ENCODE assay signal across 8 cellular contexts in genomic region chr11:47118958-47119688, GRCh38. TPM values are rescaled to one million over a fixed set of nuclear protein-coding genes. Genes with fewer than 3 reads are reported as not detected.
DNase-seq lines count a peak whose midpoint lies in the region; TF ChIP-seq lines count a peak whose summit lies in the region.
"Not testable (repeated sequence)": the region's sequence is repeated elsewhere in the genome, so short reads cannot be mapped to it uniquely, and the experiment has no call there.

No MANE protein-coding gene starts in this region.

- H3K23me2 ChIP-seq in H9 (ENCODE audit: insufficient read length, low read depth, low read length, poor library complexity, severe bottlenecking): not testable (repeated sequence)

- not testable (repeated sequence) for TF ChIP-seq CTCF in H9 (conservative IDR thresholded peaks at IDR 0.05); WERI-Rb-1 (IDR thresholded peaks at IDR 0.05; ENCODE audit: low read depth, low read length); dorsolateral prefrontal cortex (IDR thresholded peaks at IDR 0.05 in 54 of 56, conservative IDR thresholded peaks at IDR 0.05 in 2 of 56; ENCODE audit: low read depth in 1 of 56, partially characterized antibody in 56 of 56); liver (IDR thresholded peaks at IDR 0.05; ENCODE audit: low read depth, low read length, missing input control); transverse colon (IDR thresholded peaks at IDR 0.05)

- not testable (repeated sequence) for H3K36me3 ChIP-seq in WERI-Rb-1; liver (ENCODE audit: control insufficient read depth in 4 of 4, insufficient read depth in 3 of 4, low read depth in 1 of 4, low read length in 3 of 4); transverse colon

- H2AK5ac ChIP-seq in H9 (ENCODE audit: insufficient read length, low read length): not testable (repeated sequence)

- not testable (repeated sequence) for H3K18ac ChIP-seq in H9 (ENCODE audit: insufficient read length, low read depth, low read length)

- not testable (repeated sequence) for H3K4me1 ChIP-seq in H9 (ENCODE audit: insufficient read depth, low read length); transverse colon
- peaks cover 0 to 14% (median 3%) of the 10 kb centered on the region in 4 donors for H3K4me1 ChIP-seq in liver (ENCODE audit: control insufficient read depth in 4 of 4, insufficient read depth in 4 of 4, low read length in 3 of 4)

- peak; percentile 23 for TF ChIP-seq POLR2A in transverse colon (IDR thresholded peaks at IDR 0.05)

- not testable (repeated sequence) for H3K27ac ChIP-seq in H9 (ENCODE audit: insufficient read length, low read depth, low read length); WERI-Rb-1
- H3K27ac ChIP-seq in dorsolateral prefrontal cortex (peak overlapping the region in 2 of 59 donors; percentile 37 to 44), liver (ENCODE audit: low read depth in 1 of 2, low read length in 2 of 2) (peak overlapping the region; percentile 12 to 42), transverse colon (peak overlapping the region; percentile 70 to 81 (median 76))

- in situ Hi-C loops in transverse colon (cut with MboI; ENCODE audit: low pct_ligation_motif_present in 1 of 4, low pct_unique_long_range_greater_than_20kb in 1 of 4, low sequenced_read_pairs in 3 of 4): not testable (repeated sequence)

- not testable (repeated sequence) for H3K4me2 ChIP-seq in H9 (ENCODE audit: insufficient read depth, insufficient read length, low read length)

- H2BK5ac ChIP-seq in H9 (ENCODE audit: insufficient read length, low read length): not testable (repeated sequence)

- H4K20me1 ChIP-seq in H9 (ENCODE audit: control insufficient read depth, insufficient read depth, insufficient read length): not testable (repeated sequence)

- H3K56ac ChIP-seq in H9 (ENCODE audit: insufficient read length, low read depth, low read length): not testable (repeated sequence)

- not testable (repeated sequence) for H3K79me1 ChIP-seq in H9 (ENCODE audit: insufficient read depth, low read depth, low read length, poor library complexity, severe bottlenecking)

- not testable (repeated sequence) for H3K27me3 Mint-ChIP-seq in H9 (ENCODE audit: low read depth)

- not testable (repeated sequence) for H3K23ac ChIP-seq in H9 (ENCODE audit: insufficient read length, low read depth, low read length)

- WGBS in H9 (ENCODE audit: extremely low coverage, insufficient read length, low lambda C conversion rate): no CpG with 5 or more reads among the region's 20 CpGs
- 33% methylated on average over 20 of the region's 20 CpGs for WGBS in liver
- WGBS in transverse colon (ENCODE audit: low coverage in 1 of 2), 2 donors: 42 to 66% methylated on average over 4 to 20 of the region's 20 CpGs

- not testable (repeated sequence) for H2BK12ac ChIP-seq in H9 (ENCODE audit: insufficient read length, low read depth, low read length)

- not testable (repeated sequence) for H3K14ac ChIP-seq in H9 (ENCODE audit: insufficient read depth, low read length)

- H3K9me3 Mint-ChIP-seq in H9: peaks cover 3 to 10% of the 10 kb centered on the region in 2 experiments; a peak in 2 of 5 replicates

- not testable (repeated sequence) for TF ChIP-seq EP300 in transverse colon (IDR thresholded peaks at IDR 0.05; ENCODE audit: low read depth)

- H2AFZ ChIP-seq in H9 (ENCODE audit: low read length): not testable (repeated sequence)

- intact Hi-C loops in dorsolateral prefrontal cortex (cut with DNase I); transverse colon (cut with DNase I; ENCODE audit: low total_unique reads): not testable (repeated sequence)

- H3K79me2 ChIP-seq in H9 (ENCODE audit: insufficient read depth, low read length): not testable (repeated sequence)

- H2BK15ac ChIP-seq in H9 (ENCODE audit: low read depth, low read length): not testable (repeated sequence)

- H4K5ac ChIP-seq in H9 (ENCODE audit: insufficient read length, low read depth, low read length): not testable (repeated sequence)

- peak overlapping the region in 1 of 2 experiments; percentile 54; a peak in 2 of 5 replicates for H3K4me3 Mint-ChIP-seq in H9

- peak; percentile 54 to 61 for TF ChIP-seq RAD21 in liver (IDR thresholded peaks at IDR 0.05)

- H3K4me3 ChIP-seq in WERI-Rb-1 (ENCODE audit: low read depth, low read length): not testable (repeated sequence)
- H3K4me3 ChIP-seq in dorsolateral prefrontal cortex (peak overlapping the region in 9 of 59 donors; percentile 4 to 36 (median 13)), liver (ENCODE audit: low read depth in 1 of 3, low read length in 3 of 3) (peak overlapping the region in 1 of 3 donors; percentile 42), transverse colon (peak overlapping the region in 3 of 4 donors; percentile 6 to 33 (median 28))

- H3K27me3 ChIP-seq in H9 (ENCODE audit: insufficient read depth, low read length); WERI-Rb-1 (ENCODE audit: insufficient read depth, low read depth, severe bottlenecking); dorsolateral prefrontal cortex; liver (ENCODE audit: control insufficient read depth in 4 of 4, insufficient read depth in 4 of 4, low read length in 3 of 4); transverse colon: not testable (repeated sequence)

- not testable (repeated sequence) for H3K9ac ChIP-seq in H9 (ENCODE audit: extremely low read depth, insufficient read length, low read length); liver (ENCODE audit: low read depth in 1 of 2, low read length in 2 of 2)

- not testable (repeated sequence) for H2BK120ac ChIP-seq in H9 (ENCODE audit: low read depth, low read length, poor library complexity, severe bottlenecking)

- not testable (repeated sequence) for H3K4me1 Mint-ChIP-seq in H9

- not testable (repeated sequence) for H2BK20ac ChIP-seq in H9 (ENCODE audit: low read depth, low read length, poor library complexity, severe bottlenecking)

- not testable (repeated sequence) for H3K9me3 ChIP-seq in H9 (ENCODE audit: control insufficient read depth, low read depth, low read length); WERI-Rb-1 (ENCODE audit: severe bottlenecking); liver (ENCODE audit: control insufficient read depth in 4 of 4, low read length in 3 of 4); transverse colon

- not testable (repeated sequence) for H3T11ph ChIP-seq in H9 (ENCODE audit: low read length)

- DNase-seq in H9: peak; percentile 84
- DNase-seq in NCI-H2171 treated with DMSO at 0.1 percent for 48 hours (lab: John Stamatoyannopoulos, UW): peak; percentile 89
- peak; percentile 53 for DNase-seq in WERI-Rb-1
- DNase-seq in activated T-cell treated with anti-CD3 and anti-CD28 coated beads, Interleukin-2, amount 50 U/mL, for 48 hours: peak; percentile 42 to 59
- peak in 8 of 10 donors; percentile 35 to 71 (median 52) for DNase-seq in dorsolateral prefrontal cortex
- peak; percentile 9 to 17 for DNase-seq in stimulated activated CD4-positive, alpha-beta T cell treated with anti-CD3 and anti-CD28 coated beads, Interleukin-12 subunit alpha, Interleukin-12 subunit beta, amount 100 ng/mL, for 24 hours (ENCODE audit: low read depth in 2 of 2)
- DNase-seq in transverse colon: peak; percentile 94

- H4K91ac ChIP-seq in H9 (ENCODE audit: insufficient read length, low read depth, low read length): not testable (repeated sequence)

- not testable (repeated sequence) for H3K36me3 Mint-ChIP-seq in H9 (ENCODE audit: insufficient read depth in 1 of 3, low read depth in 3 of 3)

- not testable (repeated sequence) for H4K8ac ChIP-seq in H9 (replicated peaks; ENCODE audit: insufficient read length, low read depth, low read length)

- not testable (repeated sequence) for H3K27ac Mint-ChIP-seq in H9

- not testable (repeated sequence) for H3K4ac ChIP-seq in H9 (ENCODE audit: low read depth, low read length)

TF ChIP-seq in liver, 16 proteins besides CTCF, POLR2A, EP300 and RAD21 (continues in another document):
- TF ChIP-seq RXRA (IDR thresholded peaks at IDR 0.05): peak; percentile 70 to 79
- peak; percentile 75 for TF ChIP-seq FOXA2 (IDR thresholded peaks at IDR 0.05)
- TF ChIP-seq FOXA1 (IDR thresholded peaks at IDR 0.05): peak; percentile 60
- TF ChIP-seq HNF4A (conservative IDR thresholded peaks at IDR 0.05): peak; percentile 72 to 77
- peak in 1 of 2 donors; percentile 24 for TF ChIP-seq GABPA (IDR thresholded peaks at IDR 0.05 in 1 of 2, conservative IDR thresholded peaks at IDR 0.05 in 1 of 2)
- peak; percentile 59 for TF ChIP-seq YY1 (IDR thresholded peaks at IDR 0.05)
- TF ChIP-seq JUND (IDR thresholded peaks at IDR 0.05): peak; percentile 44 to 78
- TF ChIP-seq REST (IDR thresholded peaks at IDR 0.05): peak; percentile 30

RNA-seq across cellular contexts. Expression of gene ARFGAP2, which starts 57.6 kb away (rescaled TPM):
- total RNA-seq in H9 (2021) (65.1 and 72.3 TPM in 2 replicates), dorsolateral prefrontal cortex (100 to 1,000 TPM in 110 of 120 experiments, 10 to 100 TPM in 10; 84.8 to 149 (median 114) TPM), liver (100 to 1,000 TPM in 1 of 2 donors, 10 to 100 TPM in 1; 61.1 to 163 TPM), transverse colon (100 to 1,000 TPM; 123 to 213 (median 132) TPM)
- 10 to 100 TPM; 37.3 to 44.9 TPM for polyA plus RNA-seq in liver

Comparison
In these comparisons a context has a peak if more than half of its experiments do, and no peak if none do; other contexts are left out.
1. DNase-seq: peak in every context shown above with its lines; median percentile 94 in transverse colon; 89 in NCI-H2171 treated with DMSO at 0.1 percent for 48 hours; 84 in H9; 53 in WERI-Rb-1; 52 in dorsolateral prefrontal cortex; 50 in activated T-cell treated with anti-CD3 and anti-CD28 coated beads, Interleukin-2, amount 50 U/mL, for 48 hours; 13 in stimulated activated CD4-positive, alpha-beta T cell treated with anti-CD3 and anti-CD28 coated beads, Interleukin-12 subunit alpha, Interleukin-12 subunit beta, amount 100 ng/mL, for 24 hours.